2 cellular contexts compared by ENCODE assay signal in the genomic region with DNA sequence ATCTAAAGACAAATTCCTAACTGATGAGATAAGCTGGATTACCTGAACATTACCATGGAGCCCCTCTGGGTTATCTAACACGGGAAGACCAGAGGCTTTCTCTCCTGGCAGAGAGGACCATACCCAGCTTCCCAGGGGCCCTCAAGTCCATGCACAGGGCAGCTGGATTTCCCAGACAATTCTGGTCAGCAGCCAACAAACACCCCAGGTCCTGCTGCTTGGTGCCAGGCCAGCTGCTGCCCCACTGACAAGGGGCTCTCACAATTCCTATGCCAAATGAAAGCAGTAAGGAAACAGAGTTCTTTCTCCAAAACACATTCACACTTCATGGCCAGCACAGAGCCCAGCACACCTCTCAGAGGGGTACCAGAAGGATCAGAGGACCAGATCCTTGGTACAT.
TF ChIP-seq lines count a peak whose summit lies in the region.

No MANE protein-coding gene starts in this region.

TF ChIP-seq in A549, 52 proteins besides CTCF, POLR2A, EP300 and RAD21 (continued from another document):
- TF ChIP-seq NFE2L2 (conservative IDR thresholded peaks at IDR 0.05; ENCODE audit: low read length) (no peak), SMC3 (IDR thresholded peaks at IDR 0.05) (no peak), SREBF2 (IDR thresholded peaks at IDR 0.05) (no peak), FOXS1 (CRISPR knock-in tag; IDR thresholded peaks at IDR 0.05) (no peak), ZSCAN20 (CRISPR knock-in tag; IDR thresholded peaks at IDR 0.05) (no peak), GATA3 (IDR thresholded peaks at IDR 0.05; ENCODE audit: borderline replicate concordance) (no peak)

TF ChIP-seq in GM23338, 12 proteins besides CTCF, POLR2A, EP300 and RAD21 (continued from another document):
- TF ChIP-seq, protein P1, sequence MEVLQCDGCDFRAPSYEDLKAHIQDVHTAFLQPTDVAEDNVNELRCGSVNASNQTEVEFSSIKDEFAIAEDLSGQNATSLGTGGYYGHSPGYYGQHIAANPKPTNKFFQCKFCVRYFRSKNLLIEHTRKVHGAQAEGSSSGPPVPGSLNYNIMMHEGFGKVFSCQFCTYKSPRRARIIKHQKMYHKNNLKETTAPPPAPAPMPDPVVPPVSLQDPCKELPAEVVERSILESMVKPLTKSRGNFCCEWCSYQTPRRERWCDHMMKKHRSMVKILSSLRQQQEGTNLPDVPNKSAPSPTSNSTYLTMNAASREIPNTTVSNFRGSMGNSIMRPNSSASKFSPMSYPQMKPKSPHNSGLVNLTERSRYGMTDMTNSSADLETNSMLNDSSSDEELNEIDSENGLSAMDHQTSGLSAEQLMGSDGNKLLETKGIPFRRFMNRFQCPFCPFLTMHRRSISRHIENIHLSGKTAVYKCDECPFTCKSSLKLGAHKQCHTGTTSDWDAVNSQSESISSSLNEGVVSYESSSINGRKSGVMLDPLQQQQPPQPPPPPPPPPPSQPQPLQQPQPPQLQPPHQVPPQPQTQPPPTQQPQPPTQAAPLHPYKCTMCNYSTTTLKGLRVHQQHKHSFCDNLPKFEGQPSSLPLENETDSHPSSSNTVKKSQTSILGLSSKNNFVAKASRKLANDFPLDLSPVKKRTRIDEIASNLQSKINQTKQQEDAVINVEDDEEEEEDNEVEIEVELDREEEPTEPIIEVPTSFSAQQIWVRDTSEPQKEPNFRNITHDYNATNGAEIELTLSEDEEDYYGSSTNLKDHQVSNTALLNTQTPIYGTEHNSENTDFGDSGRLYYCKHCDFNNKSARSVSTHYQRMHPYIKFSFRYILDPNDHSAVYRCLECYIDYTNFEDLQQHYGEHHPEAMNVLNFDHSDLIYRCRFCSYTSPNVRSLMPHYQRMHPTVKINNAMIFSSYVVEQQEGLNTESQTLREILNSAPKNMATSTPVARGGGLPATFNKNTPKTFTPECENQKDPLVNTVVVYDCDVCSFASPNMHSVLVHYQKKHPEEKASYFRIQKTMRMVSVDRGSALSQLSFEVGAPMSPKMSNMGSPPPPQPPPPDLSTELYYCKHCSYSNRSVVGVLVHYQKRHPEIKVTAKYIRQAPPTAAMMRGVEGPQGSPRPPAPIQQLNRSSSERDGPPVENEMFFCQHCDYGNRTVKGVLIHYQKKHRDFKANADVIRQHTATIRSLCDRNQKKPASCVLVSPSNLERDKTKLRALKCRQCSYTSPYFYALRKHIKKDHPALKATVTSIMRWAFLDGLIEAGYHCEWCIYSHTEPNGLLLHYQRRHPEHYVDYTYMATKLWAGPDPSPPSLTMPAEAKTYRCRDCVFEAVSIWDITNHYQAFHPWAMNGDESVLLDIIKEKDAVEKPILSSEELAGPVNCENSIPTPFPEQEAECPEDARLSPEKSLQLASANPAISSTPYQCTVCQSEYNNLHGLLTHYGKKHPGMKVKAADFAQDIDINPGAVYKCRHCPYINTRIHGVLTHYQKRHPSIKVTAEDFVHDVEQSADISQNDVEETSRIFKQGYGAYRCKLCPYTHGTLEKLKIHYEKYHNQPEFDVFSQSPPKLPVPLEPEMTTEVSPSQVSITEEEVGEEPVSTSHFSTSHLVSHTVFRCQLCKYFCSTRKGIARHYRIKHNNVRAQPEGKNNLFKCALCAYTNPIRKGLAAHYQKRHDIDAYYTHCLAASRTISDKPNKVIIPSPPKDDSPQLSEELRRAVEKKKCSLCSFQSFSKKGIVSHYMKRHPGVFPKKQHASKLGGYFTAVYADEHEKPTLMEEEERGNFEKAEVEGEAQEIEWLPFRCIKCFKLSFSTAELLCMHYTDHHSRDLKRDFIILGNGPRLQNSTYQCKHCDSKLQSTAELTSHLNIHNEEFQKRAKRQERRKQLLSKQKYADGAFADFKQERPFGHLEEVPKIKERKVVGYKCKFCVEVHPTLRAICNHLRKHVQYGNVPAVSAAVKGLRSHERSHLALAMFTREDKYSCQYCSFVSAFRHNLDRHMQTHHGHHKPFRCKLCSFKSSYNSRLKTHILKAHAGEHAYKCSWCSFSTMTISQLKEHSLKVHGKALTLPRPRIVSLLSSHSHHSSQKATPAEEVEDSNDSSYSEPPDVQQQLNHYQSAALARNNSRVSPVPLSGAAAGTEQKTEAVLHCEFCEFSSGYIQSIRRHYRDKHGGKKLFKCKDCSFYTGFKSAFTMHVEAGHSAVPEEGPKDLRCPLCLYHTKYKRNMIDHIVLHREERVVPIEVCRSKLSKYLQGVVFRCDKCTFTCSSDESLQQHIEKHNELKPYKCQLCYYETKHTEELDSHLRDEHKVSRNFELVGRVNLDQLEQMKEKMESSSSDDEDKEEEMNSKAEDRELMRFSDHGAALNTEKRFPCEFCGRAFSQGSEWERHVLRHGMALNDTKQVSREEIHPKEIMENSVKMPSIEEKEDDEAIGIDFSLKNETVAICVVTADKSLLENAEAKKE (CRISPR knock-in tag; IDR thresholded peaks at IDR 0.05): no peak
- TF ChIP-seq NANOG (IDR thresholded peaks at IDR 0.05; ENCODE audit: borderline replicate concordance) (no peak), POLR2AphosphoS5 (IDR thresholded peaks at IDR 0.05; ENCODE audit: low read depth) (no peak), JUNB (IDR thresholded peaks at IDR 0.05; ENCODE audit: unreplicated experiment) (no peak), ZNF114 (CRISPR knock-in tag; IDR thresholded peaks at IDR 0.05) (no peak), EZH2phosphoT487 (IDR thresholded peaks at IDR 0.05; ENCODE audit: unreplicated experiment) (no peak), CREB1 (CRISPR knock-in tag; IDR thresholded peaks at IDR 0.05; ENCODE audit: low read depth) (no peak)
- TF ChIP-seq, protein P2, sequence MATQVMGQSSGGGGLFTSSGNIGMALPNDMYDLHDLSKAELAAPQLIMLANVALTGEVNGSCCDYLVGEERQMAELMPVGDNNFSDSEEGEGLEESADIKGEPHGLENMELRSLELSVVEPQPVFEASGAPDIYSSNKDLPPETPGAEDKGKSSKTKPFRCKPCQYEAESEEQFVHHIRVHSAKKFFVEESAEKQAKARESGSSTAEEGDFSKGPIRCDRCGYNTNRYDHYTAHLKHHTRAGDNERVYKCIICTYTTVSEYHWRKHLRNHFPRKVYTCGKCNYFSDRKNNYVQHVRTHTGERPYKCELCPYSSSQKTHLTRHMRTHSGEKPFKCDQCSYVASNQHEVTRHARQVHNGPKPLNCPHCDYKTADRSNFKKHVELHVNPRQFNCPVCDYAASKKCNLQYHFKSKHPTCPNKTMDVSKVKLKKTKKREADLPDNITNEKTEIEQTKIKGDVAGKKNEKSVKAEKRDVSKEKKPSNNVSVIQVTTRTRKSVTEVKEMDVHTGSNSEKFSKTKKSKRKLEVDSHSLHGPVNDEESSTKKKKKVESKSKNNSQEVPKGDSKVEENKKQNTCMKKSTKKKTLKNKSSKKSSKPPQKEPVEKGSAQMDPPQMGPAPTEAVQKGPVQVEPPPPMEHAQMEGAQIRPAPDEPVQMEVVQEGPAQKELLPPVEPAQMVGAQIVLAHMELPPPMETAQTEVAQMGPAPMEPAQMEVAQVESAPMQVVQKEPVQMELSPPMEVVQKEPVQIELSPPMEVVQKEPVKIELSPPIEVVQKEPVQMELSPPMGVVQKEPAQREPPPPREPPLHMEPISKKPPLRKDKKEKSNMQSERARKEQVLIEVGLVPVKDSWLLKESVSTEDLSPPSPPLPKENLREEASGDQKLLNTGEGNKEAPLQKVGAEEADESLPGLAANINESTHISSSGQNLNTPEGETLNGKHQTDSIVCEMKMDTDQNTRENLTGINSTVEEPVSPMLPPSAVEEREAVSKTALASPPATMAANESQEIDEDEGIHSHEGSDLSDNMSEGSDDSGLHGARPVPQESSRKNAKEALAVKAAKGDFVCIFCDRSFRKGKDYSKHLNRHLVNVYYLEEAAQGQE (IDR thresholded peaks at IDR 0.05; ENCODE audit: unreplicated experiment): no peak
